In genomic region chr11:12221136-12221535, GRCh38 we compare ENCODE assay signal across 16 cellular contexts.
A peak's percentile ranks its signal among the peaks of the same experiment; 100 is the strongest.
DNase-seq lines count a peak whose midpoint lies in the region; ATAC-seq and TF ChIP-seq lines count a peak whose summit lies in the region.
"Had no signal": no experiment of that assay in that cellular context is flagged by ENCODE, and none has a peak within 500 bp of the region (broad histone marks: within the 10 kb centered on the region; RNA-seq: fewer than 3 reads in every experiment).

No MANE protein-coding gene starts in this region.

- H3K27ac ChIP-seq in CD8-positive, alpha-beta memory T cell (ENCODE audit: low read depth, low read length) = no peak overlapping the region
- peak overlapping the region; percentile 69 to 83 (median 76) for H3K27ac ChIP-seq in esophagus muscularis mucosa (replicated peaks in 1 of 4)
- peak overlapping the region; percentile 66 to 89 (median 76) for H3K27ac ChIP-seq in sigmoid colon

- peaks cover 52% of the 10 kb centered on the region for H3K4me1 ChIP-seq in CD8-positive, alpha-beta memory T cell (ENCODE audit: insufficient read depth, low read length)
- H3K4me1 ChIP-seq in esophagus muscularis mucosa = peaks cover 51 to 86% (median 74%) of the 10 kb centered on the region in 4 donors
- H3K4me1 ChIP-seq in sigmoid colon = peaks cover 0 to 85% (median 70%) of the 10 kb centered on the region in 4 donors

- H3K36me3 ChIP-seq in CD8-positive, alpha-beta memory T cell (ENCODE audit: insufficient read depth, low read length) = peaks cover 3% of the 10 kb centered on the region
- H3K36me3 ChIP-seq in esophagus muscularis mucosa (peaks cover 4 to 70% (median 50%) of the 10 kb centered on the region in 4 donors), sigmoid colon (peaks cover 6 to 34% (median 13%) of the 10 kb centered on the region in 4 donors)

- ATAC-seq in T-helper 17 cell = no peak
- ATAC-seq: stimulated activated naive CD8-positive, alpha-beta T cell treated with anti-CD3 and anti-CD28 coated beads, Interleukin-15, amount 100 ng/mL, for 72 hours had no signal

- intact Hi-C loops in esophagus muscularis mucosa (cut with DNase I) (no loop called here), sigmoid colon (cut with DNase I) (loop anchor here (2.0 kb wide), 1 partner anchor 102 kb away; no protein-coding TSS in a partner anchor)

- DNase-seq in CD8-positive, alpha-beta memory T cell = no peak
- no peak for DNase-seq in T-helper 17 cell
- DNase-seq in esophagus muscularis mucosa (ENCODE audit: extremely low spot score) = no peak
- DNase-seq in sigmoid colon = no peak
- DNase-seq in stimulated activated CD4-positive, alpha-beta T cell treated with anti-CD3 and anti-CD28 coated beads, Interleukin-4, amount 100 ng/mL, for 1 hour = no peak
- DNase-seq in activated CD4-positive, alpha-beta T cell treated with anti-CD3 and anti-CD28 coated beads for 1 hour = no peak
- no peak for DNase-seq in Ammon's horn (ENCODE audit: low spot score)
- no peak for DNase-seq in NCI-H446 (lab: John Stamatoyannopoulos, UW)
- DNase-seq: activated CD4-positive, alpha-beta T cell treated with anti-CD3 and anti-CD28 coated beads, Interleukin-2, amount 50 U/mL, for 48 hours; activated effector memory CD4-positive, alpha-beta T cell treated with anti-CD3 and anti-CD28 coated beads, Interleukin-2, amount 50 U/mL, for 16 hours; effector CD8-positive, alpha-beta T cell; EL; H7; mesenchymal stem cell; MM.1S; stimulated activated naive CD8-positive, alpha-beta T cell treated with anti-CD3 and anti-CD28 coated beads, Interleukin-15, amount 100 ng/mL, for 72 hours had no signal

- no peaks in the 10 kb centered on the region for H3K9me3 Mint-ChIP-seq in CD8-positive, alpha-beta memory T cell
- H3K9me3 Mint-ChIP-seq: stimulated activated naive CD8-positive, alpha-beta T cell treated with anti-CD3 and anti-CD28 coated beads, Interleukin-15, amount 100 ng/mL, for 72 hours had no signal

- peak overlapping the region in 6 of 7 donors; percentile 10 to 81 (median 26) for H3K4me3 Mint-ChIP-seq in CD8-positive, alpha-beta memory T cell
- peak overlapping the region; percentile 43 for H3K4me3 Mint-ChIP-seq in T-helper 17 cell
- H3K4me3 Mint-ChIP-seq: stimulated activated naive CD8-positive, alpha-beta T cell treated with anti-CD3 and anti-CD28 coated beads, Interleukin-15, amount 100 ng/mL, for 72 hours had no signal

- H3K27ac Mint-ChIP-seq in CD8-positive, alpha-beta memory T cell = peak overlapping the region; percentile 86 to 100 (median 98)
- H3K27ac Mint-ChIP-seq in T-helper 17 cell = peak overlapping the region; percentile 98

- no peak for TF ChIP-seq EP300 in esophagus muscularis mucosa (IDR thresholded peaks at IDR 0.05)
- no peak for TF ChIP-seq EP300 in sigmoid colon (IDR thresholded peaks at IDR 0.05)

- H3K4me1 Mint-ChIP-seq in CD8-positive, alpha-beta memory T cell = peaks cover 48 to 70% (median 57%) of the 10 kb centered on the region in 3 donors
- H3K4me1 Mint-ChIP-seq in T-helper 17 cell = peaks cover 43% of the 10 kb centered on the region

- no peak overlapping the region for H3K4me3 ChIP-seq in CD8-positive, alpha-beta memory T cell (ENCODE audit: low read length)
- H3K4me3 ChIP-seq in esophagus muscularis mucosa (no peak overlapping the region), sigmoid colon (no peak overlapping the region)

- TF ChIP-seq CTCF in esophagus muscularis mucosa (IDR thresholded peaks at IDR 0.05) = no peak
- no peak for TF ChIP-seq CTCF in sigmoid colon (IDR thresholded peaks at IDR 0.05)

- POLR2A ChIA-PET in CD8-positive, alpha-beta memory T cell (lab: Charles Lee) = no interaction called here

- peaks cover 16 to 64% (median 27%) of the 10 kb centered on the region in 3 donors for H3K36me3 Mint-ChIP-seq in CD8-positive, alpha-beta memory T cell
- peaks cover 8% of the 10 kb centered on the region for H3K36me3 Mint-ChIP-seq in T-helper 17 cell (ENCODE audit: low read depth)

- TF ChIP-seq POLR2A in esophagus muscularis mucosa (IDR thresholded peaks at IDR 0.05; ENCODE audit: low read depth) (no peak), sigmoid colon (IDR thresholded peaks at IDR 0.05) (no peak)

- CTCF ChIA-PET in CD8-positive, alpha-beta memory T cell (lab: Charles Lee) = interaction anchor here (0.9 to 3.7 kb wide), 2 partner anchors 15 to 16 kb away, joined by 3 to 20 read pairs; no protein-coding TSS in a partner anchor

- no peaks in the 10 kb centered on the region for H3K27me3 ChIP-seq in CD8-positive, alpha-beta memory T cell (ENCODE audit: insufficient read depth, low read length, poor library complexity, severe bottlenecking)
- H3K27me3 ChIP-seq in esophagus muscularis mucosa (no peaks in the 10 kb centered on the region), sigmoid colon (no peaks in the 10 kb centered on the region)

- 93% methylated on average over 6 of the region's 6 CpGs for WGBS in esophagus muscularis mucosa
- 93 to 96% methylated on average over 6 of the region's 6 CpGs for WGBS in sigmoid colon, 2 donors

- peaks cover 0 to 5% of the 10 kb centered on the region in 2 donors for H3K27me3 Mint-ChIP-seq in CD8-positive, alpha-beta memory T cell
- no peaks in the 10 kb centered on the region for H3K27me3 Mint-ChIP-seq in T-helper 17 cell
- H3K27me3 Mint-ChIP-seq: stimulated activated naive CD8-positive, alpha-beta T cell treated with anti-CD3 and anti-CD28 coated beads, Interleukin-15, amount 100 ng/mL, for 72 hours had no signal

- no peaks in the 10 kb centered on the region for H3K9me3 ChIP-seq in CD8-positive, alpha-beta memory T cell (ENCODE audit: low read length)
- H3K9me3 ChIP-seq in T-helper 17 cell (ENCODE audit: control insufficient read depth, low read length, poor library complexity, severe bottlenecking) = no peaks in the 10 kb centered on the region
- H3K9me3 ChIP-seq in esophagus muscularis mucosa = no peaks in the 10 kb centered on the region
- H3K9me3 ChIP-seq in sigmoid colon = no peaks in the 10 kb centered on the region
